3 cellular contexts compared by ENCODE assay signal in genomic region chr4:25290490-25291067, GRCh38.
TF ChIP-seq lines count a peak whose summit lies in the region.

No MANE protein-coding gene starts in this region.

TF ChIP-seq in SK-N-SH treated with all-trans-retinoic acid at 6 μM for 48 hours, 23 proteins besides CTCF, POLR2A, EP300 and RAD21:
- TF ChIP-seq ZFP3 (CRISPR knock-in tag; IDR thresholded peaks at IDR 0.05): no peak
- TF ChIP-seq PPARA (CRISPR knock-in tag; IDR thresholded peaks at IDR 0.05; ENCODE audit: borderline replicate concordance): no peak

TF ChIP-seq in SK-N-SH, 30 proteins besides CTCF, POLR2A, EP300 and RAD21:
- no peak for TF ChIP-seq ZBTB33 (IDR thresholded peaks at IDR 0.05; ENCODE audit: borderline replicate concordance, low read depth)
- no peak for TF ChIP-seq JUND (IDR thresholded peaks at IDR 0.05)
- TF ChIP-seq ELF1 (IDR thresholded peaks at IDR 0.05): no peak
- TF ChIP-seq GATA2 (CRISPR knock-in tag; IDR thresholded peaks at IDR 0.05): no peak
- no peak for TF ChIP-seq TEAD4 (IDR thresholded peaks at IDR 0.05; ENCODE audit: borderline replicate concordance, insufficient read depth)
- TF ChIP-seq PBX3 (IDR thresholded peaks at IDR 0.05): no peak
- no peak for TF ChIP-seq SIN3A (IDR thresholded peaks at IDR 0.05; ENCODE audit: borderline replicate concordance, low read depth, low read length)
- no peak for TF ChIP-seq NRF1 (IDR thresholded peaks at IDR 0.05; ENCODE audit: low read depth, low read length)
- no peak for TF ChIP-seq MAX (IDR thresholded peaks at IDR 0.05; ENCODE audit: low read depth)
- no peak for TF ChIP-seq FOXJ3 (CRISPR knock-in tag; IDR thresholded peaks at IDR 0.05)
- TF ChIP-seq IRF3 (IDR thresholded peaks at IDR 0.05; ENCODE audit: low read depth, low read length): no peak
- TF ChIP-seq REST (IDR thresholded peaks at IDR 0.05; ENCODE audit: low read depth, low read length): no peak
TF ChIP-seq in SK-N-SH: peak in this region for 0.

TF ChIP-seq in GM12878, 131 proteins besides CTCF, POLR2A, EP300 and RAD21:
- TF ChIP-seq LARP7 (IDR thresholded peaks at IDR 0.05): no peak
- 0 out of 2 replicates have a peak, but pooled peaks have one; percentile 0 for TF ChIP-seq YY1 (IDR thresholded peaks at IDR 0.05; ENCODE audit: low read depth, low read length)
